ENCODE assay signal across 25 cellular contexts in genomic region chr7:45873355-45873754, GRCh38. TPM values are rescaled to one million over a fixed set of nuclear protein-coding genes. Genes with fewer than 3 reads are reported as not detected.
DNase-seq lines count a peak whose midpoint lies in the region; ATAC-seq, FAIRE-seq and TF ChIP-seq lines count a peak whose summit lies in the region.
"Had no signal": no experiment of that assay in that cellular context is flagged by ENCODE, and none has a peak within 500 bp of the region (broad histone marks: within the 10 kb centered on the region; RNA-seq: fewer than 3 reads in every experiment).

No MANE protein-coding gene starts in this region.

- CTCF ChIA-PET in WTC11 (lab: Charles Lee), result interaction anchor here (0.6 to 2.7 kb wide), 5 partner anchors 10 to 412 kb away, joined by 3 to 28 read pairs (median 3); no protein-coding TSS in a partner anchor

- TF ChIP-seq CTCF in right atrium auricular region (IDR thresholded peaks at IDR 0.05) (no peak), WTC11 (IDR thresholded peaks at IDR 0.05) (no peak)

- H3K4me3 ChIP-seq in right atrium auricular region, result no peak overlapping the region
- H3K4me3 ChIP-seq: MG63, PC-9, SJCRH30 had no signal

- peaks cover 30% of the 10 kb centered on the region for H3K9me3 Mint-ChIP-seq in WTC11

- no peak overlapping the region for H3K27ac ChIP-seq in right atrium auricular region
- H3K27ac ChIP-seq: 22Rv1, PC-9, SJCRH30 had no signal

- H3K9me3 ChIP-seq in right atrium auricular region, result peaks cover 0 to 5% of the 10 kb centered on the region in 2 donors
- H3K9me3 ChIP-seq: BE2C, SJCRH30 had no signal

- intact Hi-C loops in cardiac septum (cut with DNase I), result no loop called here

- FAIRE-seq in urothelium cell line (lab: Jason Lieb, UNC), result peak; percentile 37
- FAIRE-seq: D721Med, G401.6, HTR-8/SVneo had no signal

- H3K27me3 Mint-ChIP-seq in WTC11 (ENCODE audit: low read depth), result peaks cover 3% of the 10 kb centered on the region; the same call in 1 of the 2 replicates

- H3K4me3 Mint-ChIP-seq in WTC11, result no peak overlapping the region
- H3K4me3 Mint-ChIP-seq: HFFc6, T-cell had no signal

- POLR2A ChIA-PET in WTC11 (lab: Charles Lee), result interaction anchor here (0.7 kb wide), 1 partner anchor 47 kb away, joined by 3 read pairs; no protein-coding TSS in a partner anchor

- H3K36me3 Mint-ChIP-seq in WTC11, result peaks cover 14% of the 10 kb centered on the region
- H3K36me3 Mint-ChIP-seq: T-cell had no signal

- H3K27ac Mint-ChIP-seq in WTC11, result no peak overlapping the region
- H3K27ac Mint-ChIP-seq: T-cell had no signal

- H3K27me3 ChIP-seq in right atrium auricular region, result no peaks in the 10 kb centered on the region
- H3K27me3 ChIP-seq: BE2C, MG63 had no signal

- H3K4me1 Mint-ChIP-seq in WTC11, result 0 out of 2 replicates have a peak, but pooled peaks cover 5% of the 10 kb centered on the region
- H3K4me1 Mint-ChIP-seq: T-cell had no signal

- ATAC-seq in WTC11 (peak; percentile 58), HG03039 (IDR thresholded peaks at IDR 0.05; ENCODE audit: unreplicated experiment) (no peak)
- ATAC-seq: Right ventricle myocardium inferior, T-cell had no signal

- DNase-seq in DMS79 (lab: John Stamatoyannopoulos, UW) (peak; percentile 20), DMS79 treated with DMSO at 0.1 percent for 48 hours (lab: John Stamatoyannopoulos, UW) (no peak), right atrium auricular region (ENCODE audit: low spot score) (peak; percentile 30), cardiac septum (ENCODE audit: low spot score) (no peak), WTC11 (ENCODE audit: low spot score) (no peak), urothelium cell line (ENCODE audit: low spot score) (no peak), NCI-H2107 (lab: John Stamatoyannopoulos, UW) (no peak)
- DNase-seq: BE2C, H7, HFFc6, KG1, MG63, NCI-H1694 treated with DMSO at 0.1 percent for 48 hours, NCI-H524, NCI-H774, SJCRH30, T-cell had no signal

- no peaks in the 10 kb centered on the region for H3K36me3 ChIP-seq in right atrium auricular region
- H3K36me3 ChIP-seq: BE2C, MG63, SJCRH30 had no signal

- H3K4me1 ChIP-seq in right atrium auricular region, result no peaks in the 10 kb centered on the region
- H3K4me1 ChIP-seq: BE2C, SJCRH30 had no signal

TF ChIP-seq in WTC11, 78 proteins besides CTCF, POLR2A, EP300 and RAD21:
- TF ChIP-seq ELF4 (CRISPR knock-in tag; IDR thresholded peaks at IDR 0.05; ENCODE audit: low read depth) (no peak), USF1 (CRISPR knock-in tag; IDR thresholded peaks at IDR 0.05) (no peak), AR (CRISPR knock-in tag; IDR thresholded peaks at IDR 0.05) (no peak), TCF7 (CRISPR knock-in tag; IDR thresholded peaks at IDR 0.05; ENCODE audit: low read depth) (no peak), GRHL2 (CRISPR knock-in tag; IDR thresholded peaks at IDR 0.05; ENCODE audit: insufficient replicate concordance, severe bottlenecking) (no peak), ATF6 (CRISPR knock-in tag; IDR thresholded peaks at IDR 0.05) (no peak), CREM (CRISPR knock-in tag; IDR thresholded peaks at IDR 0.05) (no peak), ARID4B (CRISPR knock-in tag; IDR thresholded peaks at IDR 0.05; ENCODE audit: borderline replicate concordance) (no peak), PRRX2 (CRISPR knock-in tag; IDR thresholded peaks at IDR 0.05) (no peak), MLX (CRISPR knock-in tag; IDR thresholded peaks at IDR 0.05) (no peak), OVOL2 (CRISPR knock-in tag; IDR thresholded peaks at IDR 0.05; ENCODE audit: borderline replicate concordance) (no peak), KAT7 (CRISPR knock-in tag; IDR thresholded peaks at IDR 0.05; ENCODE audit: borderline replicate concordance) (no peak), ZNF138 (CRISPR knock-in tag; conservative IDR thresholded peaks at IDR 0.05) (no peak)

RNA-seq across cellular contexts. Expression of gene CCDC201, which starts 0.5 kb away (rescaled TPM):
- total RNA-seq in right atrium auricular region (not detected), cardiac septum (not detected), WTC11 (2021) (not detected in 3 replicates)
- total RNA-seq: H7, HFFc6, PC-9, Right ventricle myocardium inferior, RPMI7951, SJCRH30, T-cell had no signal

RNA-seq across cellular contexts. Expression of gene IGFBP1, which starts 14.9 kb away (rescaled TPM):
- 1 to 10 TPM in 1 of 2 donors, not detected in 1; 1.6 TPM for total RNA-seq in right atrium auricular region
- total RNA-seq in cardiac septum, result not detected
- 0.18 to 0.37 TPM in 2 of 3 replicates, not detected in the other for total RNA-seq in WTC11 (2021)
- total RNA-seq: H7, HFFc6, Right ventricle myocardium inferior, RPMI7951, SJCRH30 had no signal

RNA-seq across cellular contexts. Expression of gene IGFBP3, which starts 47.7 kb away (rescaled TPM):
- total RNA-seq in right atrium auricular region, result 100 to 1,000 TPM; 122 to 251 TPM
- total RNA-seq in cardiac septum, result 98.7 TPM
- total RNA-seq in WTC11 (2021), result 2.9 to 4.9 TPM (median 4.3 TPM) in 3 replicates
- total RNA-seq: SJCRH30 had no signal

Comparison
In these comparisons a context has a peak if more than half of its experiments do, and no peak if none do; other contexts are left out.
1. DNase-seq: peak in DMS79 (single experiment) and right atrium auricular region (single experiment); none in DMS79 treated with DMSO at 0.1 percent for 48 hours (single experiment), cardiac septum (single experiment), WTC11 (single experiment), urothelium cell line (single experiment) and NCI-H2107 (single experiment).
2. RNA of gene IGFBP3, which starts 47.7 kb away (total RNA-seq): 122 to 251 TPM in right atrium auricular region and 98.7 TPM in cardiac septum (single experiment); 2.9 to 4.9 TPM in WTC11; every median in the first group is over 10 times any median in the second.